Comparison of ENCODE assay signal across 8 cellular contexts in the genomic region with DNA sequence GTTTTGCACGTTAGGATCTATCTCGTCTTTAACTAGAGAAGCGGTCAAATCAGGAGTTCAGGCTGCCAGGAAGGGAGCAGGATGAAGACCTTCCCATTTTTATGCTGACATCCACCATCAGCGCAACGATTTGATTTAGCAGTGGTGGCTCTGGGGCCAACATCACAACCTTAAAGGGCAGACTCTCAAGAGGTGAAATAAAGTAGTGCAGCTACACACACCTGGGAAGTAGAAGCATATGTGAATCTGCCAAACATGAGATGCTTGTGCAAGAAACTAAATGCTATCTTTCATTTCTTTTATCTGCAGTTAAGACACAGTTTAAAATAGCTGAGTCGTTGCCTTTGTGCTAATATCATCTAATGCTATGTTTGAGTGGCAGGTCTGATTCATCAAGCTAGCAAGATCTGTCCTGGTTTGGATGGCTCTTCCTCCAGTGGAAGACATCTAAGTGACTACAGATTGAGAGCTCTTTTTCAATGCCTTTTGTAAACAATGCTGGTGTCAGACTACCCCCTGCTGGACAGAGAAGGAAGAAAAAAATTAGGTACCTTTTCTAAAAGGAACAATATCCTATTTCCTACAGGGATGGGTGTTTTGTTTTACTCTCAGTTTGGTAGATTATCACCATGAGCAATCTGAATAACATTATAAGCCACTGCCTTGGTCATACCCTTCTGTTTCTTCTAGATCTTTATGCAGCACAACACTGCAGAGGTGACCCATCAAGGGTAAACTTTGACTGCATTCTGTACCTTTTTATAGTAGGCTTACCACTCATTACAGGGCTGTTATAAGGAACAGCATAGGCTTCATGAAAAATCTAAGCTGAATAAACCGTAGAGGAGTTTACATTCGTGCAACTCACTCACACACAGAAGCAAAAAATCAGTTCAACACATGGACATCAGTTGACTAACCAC.
DNase-seq lines count a peak whose midpoint lies in the region; TF ChIP-seq lines count a peak whose summit lies in the region.

No MANE protein-coding gene starts in this region.

- no peaks in the 10 kb centered on the region for H3K9me3 ChIP-seq in HEK293 (ENCODE audit: control insufficient read depth, insufficient read depth, low read depth, low read length)

- no peaks in the 10 kb centered on the region for H3K9me3 Mint-ChIP-seq in nephron
- H3K9me3 Mint-ChIP-seq in activated T-helper 2 cell treated with anti-CD3 and anti-CD28 coated beads, Interferon-gamma antibody, Interleukin-2, Interleukin-4, amounts not matched to agents 10 μg/mL and 5 μg/mL and 100 μg/mL, durations not matched to agents 14 hours and 24 hours and 36 hours: no peaks in the 10 kb centered on the region

- no peaks in the 10 kb centered on the region for H3K4me1 ChIP-seq in HEK293 (ENCODE audit: control insufficient read depth, insufficient read depth, low read length)

- H3K4me3 Mint-ChIP-seq in nephron: no peak overlapping the region
- H3K4me3 Mint-ChIP-seq in activated T-helper 2 cell treated with anti-CD3 and anti-CD28 coated beads, Interferon-gamma antibody, Interleukin-2, Interleukin-4, amounts not matched to agents 10 μg/mL and 5 μg/mL and 100 μg/mL, durations not matched to agents 14 hours and 24 hours and 36 hours (ENCODE audit: low read depth): no peak overlapping the region

- no peak overlapping the region for H3K4me3 ChIP-seq in HEK293 (ENCODE audit: low read depth, low read length)

- no peak overlapping the region for H3K27ac ChIP-seq in HEK293 (ENCODE audit: extremely low read depth, low read depth, low read length)

- no peak; the same call in 1 of the 2 replicates for TF ChIP-seq CTCF in HEK293 (tag by site-specific recombination; IDR thresholded peaks at IDR 0.05)
- peak; percentile 61 to 73 (median 72) for TF ChIP-seq CTCF in nephron (IDR thresholded peaks at IDR 0.05; ENCODE audit: unreplicated experiment in 3 of 3)

- POLR2A ChIA-PET in HEK293 (lab: Yijun Ruan, JAX): no interaction called here

- H3K27me3 Mint-ChIP-seq in nephron (ENCODE audit: low read depth): peaks cover 14% of the 10 kb centered on the region
- H3K27me3 Mint-ChIP-seq in activated T-helper 2 cell treated with anti-CD3 and anti-CD28 coated beads, Interferon-gamma antibody, Interleukin-2, Interleukin-4, amounts not matched to agents 10 μg/mL and 5 μg/mL and 100 μg/mL, durations not matched to agents 14 hours and 24 hours and 36 hours (ENCODE audit: low read depth): peaks cover 19% of the 10 kb centered on the region

- no peak for TF ChIP-seq POLR2A in erythroblast (IDR thresholded peaks at IDR 0.05; ENCODE audit: low read length)

- H3K4me1 Mint-ChIP-seq in nephron: no peaks in the 10 kb centered on the region
- no peaks in the 10 kb centered on the region for H3K4me1 Mint-ChIP-seq in activated T-helper 2 cell treated with anti-CD3 and anti-CD28 coated beads, Interferon-gamma antibody, Interleukin-2, Interleukin-4, amounts not matched to agents 10 μg/mL and 5 μg/mL and 100 μg/mL, durations not matched to agents 14 hours and 24 hours and 36 hours (ENCODE audit: low read depth)

- no peaks in the 10 kb centered on the region for H3K36me3 ChIP-seq in HEK293 (ENCODE audit: control insufficient read depth in 2 of 2, insufficient read depth in 1 of 2, low read length in 2 of 2)

- no peaks in the 10 kb centered on the region for H3K36me3 Mint-ChIP-seq in nephron (ENCODE audit: low read depth)
- no peaks in the 10 kb centered on the region for H3K36me3 Mint-ChIP-seq in activated T-helper 2 cell treated with anti-CD3 and anti-CD28 coated beads, Interferon-gamma antibody, Interleukin-2, Interleukin-4, amounts not matched to agents 10 μg/mL and 5 μg/mL and 100 μg/mL, durations not matched to agents 14 hours and 24 hours and 36 hours (ENCODE audit: low read depth)

- intact Hi-C loops in activated T-helper 2 cell treated with anti-CD3 and anti-CD28 coated beads, Interferon-gamma antibody, Interleukin-2, Interleukin-4, amounts not matched to agents 10 μg/mL and 5 μg/mL and 100 μg/mL, durations not matched to agents 14 hours and 24 hours and 36 hours (cut with micrococcal nuclease): loop anchor here (1.0 to 5.0 kb wide), 2 partner anchors 274 to 1622 kb away; no protein-coding TSS in a partner anchor

- CTCF ChIA-PET in HEK293 (lab: Yijun Ruan, JAX): interaction anchor here (0.5 to 2.6 kb wide), 74 partner anchors 8 to 1679 kb away, joined by 3 to 26 read pairs (median 4); no protein-coding TSS in a partner anchor

- no peak overlapping the region for H3K27ac Mint-ChIP-seq in nephron
- H3K27ac Mint-ChIP-seq in activated T-helper 2 cell treated with anti-CD3 and anti-CD28 coated beads, Interferon-gamma antibody, Interleukin-2, Interleukin-4, amounts not matched to agents 10 μg/mL and 5 μg/mL and 100 μg/mL, durations not matched to agents 14 hours and 24 hours and 36 hours: no peak overlapping the region

- peak; percentile 4 to 17 for DNase-seq in stimulated activated CD4-positive, alpha-beta T cell treated with anti-CD3 and anti-CD28 coated beads, Interleukin-2, amount 100 ng/mL, for 48 hours
- no peak for DNase-seq in stimulated activated CD4-positive, alpha-beta T cell treated with anti-CD3 and anti-CD28 coated beads, Interleukin-4, amount 100 ng/mL, for 1 hour
- DNase-seq in NCI-H1092 treated with DMSO at 0.1 percent for 48 hours (lab: John Stamatoyannopoulos, UW) (peak; percentile 63), SKM-1 (lab: John Stamatoyannopoulos, UW; ENCODE audit: unreplicated experiment) (peak; percentile 49), erythroblast (lab: John Stamatoyannopoulos, UW) (peak; percentile 27 to 57)
- no peak for DNase-seq in activated T-helper 2 cell treated with anti-CD3 and anti-CD28 coated beads, Interferon-gamma antibody, Interleukin-2, Interleukin-4, amounts not matched to agents 10 μg/mL and 5 μg/mL and 100 μg/mL, durations not matched to agents 14 hours and 24 hours and 36 hours (ENCODE audit: low spot score)

TF ChIP-seq in HEK293, 187 proteins besides CTCF, POLR2A, EP300 and RAD21:
- no peak for TF ChIP-seq ZNF354C (tag by site-specific recombination; IDR thresholded peaks at IDR 0.05; ENCODE audit: borderline replicate concordance, low read depth)
- TF ChIP-seq, protein P1, sequence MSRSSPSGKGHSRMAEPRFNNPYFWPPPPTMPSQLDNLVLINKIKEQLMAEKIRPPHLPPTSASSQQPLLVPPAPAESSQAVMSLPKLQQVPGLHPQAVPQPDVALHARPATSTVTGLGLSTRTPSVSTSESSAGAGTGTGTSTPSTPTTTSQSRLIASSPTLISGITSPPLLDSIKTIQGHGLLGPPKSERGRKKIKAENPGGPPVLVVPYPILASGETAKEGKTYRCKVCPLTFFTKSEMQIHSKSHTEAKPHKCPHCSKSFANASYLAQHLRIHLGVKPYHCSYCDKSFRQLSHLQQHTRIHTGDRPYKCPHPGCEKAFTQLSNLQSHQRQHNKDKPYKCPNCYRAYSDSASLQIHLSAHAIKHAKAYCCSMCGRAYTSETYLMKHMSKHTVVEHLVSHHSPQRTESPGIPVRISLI (tag by site-specific recombination; IDR thresholded peaks at IDR 0.05): peak; percentile 55; the same call in 1 of the 2 replicates
- peak; percentile 89 for TF ChIP-seq ZNF654 (tag by site-specific recombination; IDR thresholded peaks at IDR 0.05; ENCODE audit: low read depth)
TF ChIP-seq in HEK293: peak in this region for 2.

Comparison
In these comparisons a context has a peak if more than half of its experiments do, and no peak if none do; other contexts are left out.
1. DNase-seq: peak in stimulated activated CD4-positive, alpha-beta T cell treated with anti-CD3 and anti-CD28 coated beads, Interleukin-2, amount 100 ng/mL, for 48 hours (2 of 2), NCI-H1092 treated with DMSO at 0.1 percent for 48 hours (single experiment), SKM-1 (single experiment) and erythroblast (2 of 2); none in stimulated activated CD4-positive, alpha-beta T cell treated with anti-CD3 and anti-CD28 coated beads, Interleukin-4, amount 100 ng/mL, for 1 hour (single experiment) and activated T-helper 2 cell treated with anti-CD3 and anti-CD28 coated beads, Interferon-gamma antibody, Interleukin-2, Interleukin-4, amounts not matched to agents 10 μg/mL and 5 μg/mL and 100 μg/mL, durations not matched to agents 14 hours and 24 hours and 36 hours (single experiment).